1 cellular context compared by ENCODE assay signal in the genomic region with DNA sequence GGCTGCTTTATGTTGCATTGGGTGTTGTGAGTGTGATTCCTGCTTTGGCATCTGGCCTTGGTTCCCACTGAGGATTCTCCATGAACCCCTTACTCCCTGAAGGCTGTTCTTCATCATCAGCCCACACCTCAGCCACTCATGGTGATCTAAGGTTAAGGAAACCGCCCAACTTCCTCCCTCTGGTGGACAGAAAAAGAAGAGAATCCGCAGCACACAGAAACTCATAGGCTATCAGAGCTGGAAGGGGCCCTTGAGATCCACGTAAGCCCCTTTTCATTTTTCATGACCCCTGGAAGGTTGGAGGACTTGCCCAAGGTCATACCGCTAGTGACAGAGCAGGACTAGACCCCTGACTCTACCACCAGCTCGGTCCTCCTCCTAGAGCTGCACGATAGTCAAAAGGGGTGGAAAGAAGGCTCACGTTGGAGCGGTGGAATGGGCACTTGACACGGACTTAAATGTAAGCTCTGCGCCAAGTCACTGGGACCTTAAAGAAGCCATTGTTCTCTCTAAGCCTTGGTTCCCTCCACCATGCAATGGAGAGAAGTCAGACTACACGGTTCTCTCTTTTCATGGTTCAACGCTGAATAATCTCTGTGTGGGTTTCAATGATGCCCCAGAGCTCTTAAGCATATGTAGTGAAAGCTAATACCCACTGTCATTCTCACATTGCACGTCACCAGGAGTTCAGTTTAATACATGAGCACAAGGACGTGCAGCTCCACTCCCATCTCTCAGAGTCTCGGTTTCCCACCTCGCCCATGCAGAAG.
TF ChIP-seq lines count a peak whose summit lies in the region.

No MANE protein-coding gene starts in this region.

TF ChIP-seq in liver, 16 proteins besides CTCF, POLR2A, EP300 and RAD21 (continued from another document):
- TF ChIP-seq, protein P1, sequence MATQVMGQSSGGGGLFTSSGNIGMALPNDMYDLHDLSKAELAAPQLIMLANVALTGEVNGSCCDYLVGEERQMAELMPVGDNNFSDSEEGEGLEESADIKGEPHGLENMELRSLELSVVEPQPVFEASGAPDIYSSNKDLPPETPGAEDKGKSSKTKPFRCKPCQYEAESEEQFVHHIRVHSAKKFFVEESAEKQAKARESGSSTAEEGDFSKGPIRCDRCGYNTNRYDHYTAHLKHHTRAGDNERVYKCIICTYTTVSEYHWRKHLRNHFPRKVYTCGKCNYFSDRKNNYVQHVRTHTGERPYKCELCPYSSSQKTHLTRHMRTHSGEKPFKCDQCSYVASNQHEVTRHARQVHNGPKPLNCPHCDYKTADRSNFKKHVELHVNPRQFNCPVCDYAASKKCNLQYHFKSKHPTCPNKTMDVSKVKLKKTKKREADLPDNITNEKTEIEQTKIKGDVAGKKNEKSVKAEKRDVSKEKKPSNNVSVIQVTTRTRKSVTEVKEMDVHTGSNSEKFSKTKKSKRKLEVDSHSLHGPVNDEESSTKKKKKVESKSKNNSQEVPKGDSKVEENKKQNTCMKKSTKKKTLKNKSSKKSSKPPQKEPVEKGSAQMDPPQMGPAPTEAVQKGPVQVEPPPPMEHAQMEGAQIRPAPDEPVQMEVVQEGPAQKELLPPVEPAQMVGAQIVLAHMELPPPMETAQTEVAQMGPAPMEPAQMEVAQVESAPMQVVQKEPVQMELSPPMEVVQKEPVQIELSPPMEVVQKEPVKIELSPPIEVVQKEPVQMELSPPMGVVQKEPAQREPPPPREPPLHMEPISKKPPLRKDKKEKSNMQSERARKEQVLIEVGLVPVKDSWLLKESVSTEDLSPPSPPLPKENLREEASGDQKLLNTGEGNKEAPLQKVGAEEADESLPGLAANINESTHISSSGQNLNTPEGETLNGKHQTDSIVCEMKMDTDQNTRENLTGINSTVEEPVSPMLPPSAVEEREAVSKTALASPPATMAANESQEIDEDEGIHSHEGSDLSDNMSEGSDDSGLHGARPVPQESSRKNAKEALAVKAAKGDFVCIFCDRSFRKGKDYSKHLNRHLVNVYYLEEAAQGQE (IDR thresholded peaks at IDR 0.05), result no peak
- no peak for TF ChIP-seq RXRA (IDR thresholded peaks at IDR 0.05)
- no peak for TF ChIP-seq EGR1 (IDR thresholded peaks at IDR 0.05; ENCODE audit: low read depth in 2 of 2)
- no peak for TF ChIP-seq HNF4A (conservative IDR thresholded peaks at IDR 0.05)
- no peak for TF ChIP-seq YY1 (IDR thresholded peaks at IDR 0.05)
- TF ChIP-seq GABPA (IDR thresholded peaks at IDR 0.05 in 1 of 2, conservative IDR thresholded peaks at IDR 0.05 in 1 of 2), result no peak
- TF ChIP-seq, protein P2, sequence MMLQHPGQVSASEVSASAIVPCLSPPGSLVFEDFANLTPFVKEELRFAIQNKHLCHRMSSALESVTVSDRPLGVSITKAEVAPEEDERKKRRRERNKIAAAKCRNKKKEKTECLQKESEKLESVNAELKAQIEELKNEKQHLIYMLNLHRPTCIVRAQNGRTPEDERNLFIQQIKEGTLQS (IDR thresholded peaks at IDR 0.05), result no peak
- TF ChIP-seq, protein P3, sequence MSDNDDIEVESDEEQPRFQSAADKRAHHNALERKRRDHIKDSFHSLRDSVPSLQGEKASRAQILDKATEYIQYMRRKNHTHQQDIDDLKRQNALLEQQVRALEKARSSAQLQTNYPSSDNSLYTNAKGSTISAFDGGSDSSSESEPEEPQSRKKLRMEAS (IDR thresholded peaks at IDR 0.05), result no peak
